ENCODE assay signal across 8 cellular contexts in the genomic region with DNA sequence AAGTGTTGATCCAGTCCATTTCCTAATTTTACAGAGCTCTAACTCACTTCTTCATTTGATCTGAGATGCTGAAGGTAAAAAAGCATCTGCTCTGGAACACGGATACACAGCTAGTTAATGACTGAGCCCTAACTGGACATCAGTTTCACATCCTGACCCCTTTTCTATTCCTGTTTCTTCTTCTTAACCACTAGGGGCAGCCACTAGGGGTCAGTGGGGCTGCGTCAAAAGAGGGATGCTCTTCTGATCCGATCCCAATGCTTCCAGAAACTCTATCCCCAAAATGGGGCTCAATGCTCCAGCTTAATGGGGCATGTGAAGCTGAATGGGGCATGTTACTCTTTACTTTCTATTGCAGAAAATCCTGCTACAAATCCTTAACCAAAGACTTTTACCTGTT. TPM values are rescaled to one million over a fixed set of nuclear protein-coding genes. Genes with fewer than 3 reads are reported as not detected.
DNase-seq lines count a peak whose midpoint lies in the region; ATAC-seq, FAIRE-seq and TF ChIP-seq lines count a peak whose summit lies in the region.

No MANE protein-coding gene starts in this region.

- peak; percentile 83 to 93; a peak in 5 of 6 replicates for ATAC-seq in A549
- ATAC-seq in GM19328 (IDR thresholded peaks at IDR 0.05; ENCODE audit: unreplicated experiment): no peak
- no peak for ATAC-seq in HG02938 (IDR thresholded peaks at IDR 0.05; ENCODE audit: unreplicated experiment)

- TF ChIP-seq EP300 in A549 (IDR thresholded peaks at IDR 0.05): no peak

- no peak overlapping the region for H3K9ac ChIP-seq in OCI-LY3 (ENCODE audit: low read length)

- H3K4me1 ChIP-seq in A549 (peaks cover 5% of the 10 kb centered on the region; the same call in 1 of the 3 replicates), OCI-LY3 (ENCODE audit: low read length) (no peaks in the 10 kb centered on the region)

- H4K20me1 ChIP-seq in OCI-LY3 (ENCODE audit: insufficient read depth, low read length): no peaks in the 10 kb centered on the region

- H3K9me3 ChIP-seq in A549: no peaks in the 10 kb centered on the region
- H3K9me3 ChIP-seq in OCI-LY3 (ENCODE audit: insufficient read depth, low read length): no peaks in the 10 kb centered on the region

- no peaks in the 10 kb centered on the region for H3K36me3 ChIP-seq in OCI-LY3 (replicated peaks; ENCODE audit: low read depth, low read length)

- H3K4me2 ChIP-seq in A549 (no peak overlapping the region), OCI-LY3 (ENCODE audit: low read length) (no peak overlapping the region)

- no peak overlapping the region for H2AFZ ChIP-seq in OCI-LY3 (ENCODE audit: low read depth, low read length)

- peak overlapping the region in 1 of 2 experiments; percentile 41; a peak in 1 of 6 replicates for H3K27ac ChIP-seq in A549
- H3K27ac ChIP-seq in OCI-LY3 (ENCODE audit: low read length): no peak overlapping the region

- WGBS in A549 (ENCODE audit: missing lambda C conversion rate): 11% methylated on average over 3 of the region's 3 CpGs

- H3K79me2 ChIP-seq in OCI-LY3 (ENCODE audit: low read length): no peaks in the 10 kb centered on the region

- FAIRE-seq in A549 (lab: Jason Lieb, UNC) (peak; percentile 99), GM12892 (lab: Jason Lieb, UNC) (no peak)

- peak; percentile 80 for TF ChIP-seq CTCF in A549 (IDR thresholded peaks at IDR 0.05)
- peak; percentile 59 for TF ChIP-seq CTCF in OCI-LY3 (IDR thresholded peaks at IDR 0.05; ENCODE audit: low read depth, low read length)
- TF ChIP-seq CTCF in foreskin fibroblast (IDR thresholded peaks at IDR 0.05; ENCODE audit: low read depth, low read length): peak; percentile 45

- peak; percentile 88 to 90 for TF ChIP-seq RAD21 in A549 (conservative IDR thresholded peaks at IDR 0.05 in 1 of 2, IDR thresholded peaks at IDR 0.05 in 1 of 2)

- DNase-seq in A549 (ENCODE audit: low read depth in 1 of 2, low spot score in 1 of 2) (peak; percentile 55 to 61), GM12892 (ENCODE audit: insufficient read length) (peak; percentile 22), foreskin fibroblast (peak in 1 of 2 donors; percentile 52), MV-4-11 (lab: John Stamatoyannopoulos, UW) (no peak)
- no peak for DNase-seq in stimulated activated CD4-positive, alpha-beta T cell treated with anti-CD3 and anti-CD28 coated beads, Interleukin-1b, Interleukin-23, amount 100 ng/mL, for 48 hours

- TF ChIP-seq POLR2A in A549 (IDR thresholded peaks at IDR 0.05; ENCODE audit: low read length) (no peak), GM12892 (IDR thresholded peaks at IDR 0.05; ENCODE audit: low read depth, low read length) (no peak)

- no peaks in the 10 kb centered on the region for H3K27me3 ChIP-seq in OCI-LY3 (ENCODE audit: low read depth, low read length)

- H3K4me3 ChIP-seq in A549: no peak overlapping the region
- H3K4me3 ChIP-seq in OCI-LY3 (ENCODE audit: low read length): no peak overlapping the region
- H3K4me3 ChIP-seq in foreskin fibroblast (ENCODE audit: low read depth in 1 of 2, low read length in 2 of 2): no peak overlapping the region

- POLR2A ChIA-PET in A549 (lab: Yijun Ruan, JAX): no interaction called here

- CTCF ChIA-PET in A549 (lab: Yijun Ruan, JAX): interaction anchor here (0.6 to 5.3 kb wide), 48 partner anchors 9 to 1713 kb away, joined by 3 to 49 read pairs (median 4); a partner anchor contains a TSS

TF ChIP-seq in A549, 52 proteins besides CTCF, POLR2A, EP300 and RAD21:
- TF ChIP-seq, protein P1, sequence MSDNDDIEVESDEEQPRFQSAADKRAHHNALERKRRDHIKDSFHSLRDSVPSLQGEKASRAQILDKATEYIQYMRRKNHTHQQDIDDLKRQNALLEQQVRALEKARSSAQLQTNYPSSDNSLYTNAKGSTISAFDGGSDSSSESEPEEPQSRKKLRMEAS (IDR thresholded peaks at IDR 0.05): no peak
- peak; percentile 89 for TF ChIP-seq SMC3 (IDR thresholded peaks at IDR 0.05)

RNA-seq across cellular contexts. Expression of a gene that starts 33.4 kb away (rescaled TPM):
- 21.2 and 27.9 TPM in 2 replicates for polyA plus RNA-seq in A549 (2011; rRNA removed)
- 22.0 and 22.4 TPM in 2 replicates for polyA plus RNA-seq in A549 (2012; cell fraction: cytosol; rRNA removed)
- polyA plus RNA-seq in A549 (2012; cell fraction: nucleus; rRNA removed): 99.3 and 118 TPM in 2 replicates
- polyA plus RNA-seq in A549 (2017; fragmentation: RNase III; extraction: RNeasy Plus Mini Kit Qiagen cat#74134 plus additional on column Dnase treatment): 14.0 to 16.3 TPM (median 16.1 TPM) in 3 replicates
- 37.0 and 45.6 TPM in 2 replicates for polyA minus RNA-seq in A549 (2011; rRNA and poly(A)+ RNA removed)
- 12.3 TPM for polyA plus RNA-seq in GM12892 (2012; ENCODE audit: missing spikeins)

Comparison
In these comparisons a context has a peak if more than half of its experiments do, and no peak if none do; other contexts are left out.
1. ATAC-seq: peak in A549 (2 of 2); none in GM19328 (single experiment) and HG02938 (single experiment).
2. DNase-seq: peak in A549 (2 of 2) and GM12892 (single experiment); none in MV-4-11 (single experiment) and stimulated activated CD4-positive, alpha-beta T cell treated with anti-CD3 and anti-CD28 coated beads, Interleukin-1b, Interleukin-23, amount 100 ng/mL, for 48 hours (single experiment).
3. Peak in every context shown above with its lines, with median percentiles within 50 percentile points of each other: CTCF ChIP-seq.